Comparison of ENCODE assay signal across 32 cellular contexts in the genomic region with DNA sequence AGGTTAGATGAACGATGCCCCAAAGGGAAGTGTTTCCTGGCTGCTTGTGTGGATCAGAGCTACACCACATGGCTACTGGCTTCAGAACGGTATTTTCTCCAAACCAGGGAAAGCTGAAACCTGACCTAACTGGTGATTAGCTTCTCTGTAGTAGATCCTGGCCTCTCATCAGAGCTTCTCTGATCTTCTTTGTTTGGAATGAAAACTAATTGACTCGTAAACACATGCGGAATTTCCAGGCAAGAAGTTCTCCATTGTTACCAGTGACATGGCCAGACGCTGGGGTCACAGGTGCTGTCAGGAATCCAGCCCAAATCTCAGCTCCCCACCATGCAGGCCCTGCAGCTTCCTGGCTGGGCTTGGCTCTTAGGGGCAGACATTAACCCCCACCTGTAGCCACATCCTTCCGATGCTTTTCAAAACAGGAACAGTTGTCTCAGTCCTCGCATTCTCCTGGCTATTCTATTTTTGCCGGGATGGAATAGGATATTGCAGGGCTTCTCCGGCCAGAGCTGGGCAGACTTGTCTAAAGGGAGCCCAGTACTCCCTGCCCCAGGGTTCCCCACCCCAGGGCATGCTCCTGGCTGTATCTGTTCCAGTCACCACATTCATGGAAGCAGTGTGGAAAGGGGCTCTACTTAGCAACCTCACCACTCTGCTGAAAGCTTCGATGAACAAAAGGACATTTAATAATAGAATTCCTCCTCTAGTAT.
DNase-seq lines count a peak whose midpoint lies in the region; ATAC-seq, FAIRE-seq and TF ChIP-seq lines count a peak whose summit lies in the region.
"Had no signal": no experiment of that assay in that cellular context is flagged by ENCODE, and none has a peak within 500 bp of the region (broad histone marks: within the 10 kb centered on the region; RNA-seq: fewer than 3 reads in every experiment).

No MANE protein-coding gene starts in this region.

- H3K4me3 ChIP-seq in GM23338 (peak overlapping the region; percentile 24; the same call in 1 of the 2 replicates), neural progenitor cell (no peak overlapping the region)
- H3K4me3 ChIP-seq: ascending aorta, heart right ventricle, smooth muscle cell, suprapubic skin had no signal

- TF ChIP-seq CTCF in GM23338 (conservative IDR thresholded peaks at IDR 0.05; ENCODE audit: low read depth in 2 of 2) (no peak), endothelial cell (IDR thresholded peaks at IDR 0.05; ENCODE audit: unreplicated experiment) (no peak), neural progenitor cell (IDR thresholded peaks at IDR 0.05) (no peak)

- ATAC-seq in GM23338 (peak; percentile 96), GM19395 (IDR thresholded peaks at IDR 0.05; ENCODE audit: unreplicated experiment) (no peak), GM19324 (IDR thresholded peaks at IDR 0.05; ENCODE audit: low FRiP score, unreplicated experiment) (no peak)
- ATAC-seq: activated T-helper 17 cell treated with anti-CD3 and anti-CD28 coated beads, Interleukin-2, amount 50 U/mL, for 72 hours had no signal

- peaks cover 18% of the 10 kb centered on the region; the same call in 1 of the 2 replicates for H3K4me1 ChIP-seq in GM23338 (ENCODE audit: insufficient read depth)
- peaks cover 19% of the 10 kb centered on the region for H3K4me1 ChIP-seq in neural progenitor cell
- H3K4me1 ChIP-seq: ascending aorta, BE2C, heart right ventricle, suprapubic skin had no signal

- H3K9ac ChIP-seq in neural progenitor cell: no peak overlapping the region

- no peaks in the 10 kb centered on the region for H3K36me3 Mint-ChIP-seq in GM23338 (ENCODE audit: low read depth)
- no peaks in the 10 kb centered on the region for H3K36me3 Mint-ChIP-seq in endothelial cell (ENCODE audit: low read depth, unreplicated experiment)
- no peaks in the 10 kb centered on the region for H3K36me3 Mint-ChIP-seq in neural progenitor cell
- H3K36me3 Mint-ChIP-seq: activated naive CD8-positive, alpha-beta T cell had no signal

- H3K9me3 ChIP-seq in neural progenitor cell (ENCODE audit: low read depth): no peaks in the 10 kb centered on the region
- H3K9me3 ChIP-seq: ascending aorta, BE2C, heart right ventricle, suprapubic skin had no signal

- peak; percentile 74 for DNase-seq in GM23338 (ENCODE audit: low spot score)
- DNase-seq in SW480 (ENCODE audit: low spot score): peak; percentile 14
- DNase-seq in endothelial cell (ENCODE audit: low spot score): peak; percentile 8
- DNase-seq in neural progenitor cell (ENCODE audit: low spot score): peak; percentile 84
- no peak for DNase-seq in RCC 7860 (ENCODE audit: low spot score)
- no peak for DNase-seq in NCI-H1048 (lab: John Stamatoyannopoulos, UW)
- DNase-seq: activated B cell treated with CpG ODN at 0.5 μM for 24 hours; activated CD4-positive, alpha-beta T cell treated with anti-CD3 and anti-CD28 coated beads, Interleukin-2, amount 50 U/mL, for 4 hours; BE2C; DMS153; effector CD4-positive, alpha-beta T cell; foreskin fibroblast; GDM1; heart right ventricle; Karpas-422; NCI-H1092 treated with DMSO at 0.1 percent for 48 hours; NCI-H1930; NCI-H2227 treated with DMSO at 0.1 percent for 48 hours; NCI-H82; Right ventricle myocardium superior; stimulated activated CD4-positive, alpha-beta T cell treated with anti-CD3 and anti-CD28 coated beads, Interleukin-2, amount 100 ng/mL, for 24 hours; T1000 had no signal

- H3K9me2 ChIP-seq in GM23338 (ENCODE audit: insufficient read depth): no peaks in the 10 kb centered on the region

- H3K27me3 Mint-ChIP-seq in GM23338 (ENCODE audit: insufficient read depth, low read depth, poor library complexity) (peaks cover 3% of the 10 kb centered on the region), endothelial cell (ENCODE audit: unreplicated experiment) (peaks cover 2% of the 10 kb centered on the region), neural progenitor cell (ENCODE audit: insufficient read depth, low read depth) (peaks cover 2% of the 10 kb centered on the region)
- H3K27me3 Mint-ChIP-seq: activated B cell treated with CpG ODN at 0.5 μM for 24 hours; activated naive CD8-positive, alpha-beta T cell; activated T-helper 17 cell treated with anti-CD3 and anti-CD28 coated beads, Interleukin-2, amount 50 U/mL, for 72 hours had no signal

- H3K36me3 ChIP-seq in GM23338 (ENCODE audit: insufficient read depth) (no peaks in the 10 kb centered on the region), neural progenitor cell (no peaks in the 10 kb centered on the region)
- H3K36me3 ChIP-seq: ascending aorta, BE2C, heart right ventricle, suprapubic skin had no signal

- no peaks in the 10 kb centered on the region for H4K20me1 ChIP-seq in GM23338 (replicated peaks; ENCODE audit: insufficient read depth)
- no peaks in the 10 kb centered on the region for H4K20me1 ChIP-seq in neural progenitor cell (ENCODE audit: low read depth)

- H3F3A ChIP-seq in GM23338 (replicated peaks; ENCODE audit: low read depth) (no peaks in the 10 kb centered on the region), neural progenitor cell (ENCODE audit: low read depth) (peaks cover 20% of the 10 kb centered on the region)

- no peak for FAIRE-seq in RCC 7860 (lab: Jason Lieb, UNC)
- FAIRE-seq: HTR-8/SVneo, keratinocyte had no signal

- no peaks in the 10 kb centered on the region for H3K9me3 Mint-ChIP-seq in GM23338
- no peaks in the 10 kb centered on the region for H3K9me3 Mint-ChIP-seq in endothelial cell (ENCODE audit: unreplicated experiment)
- H3K9me3 Mint-ChIP-seq in neural progenitor cell: no peaks in the 10 kb centered on the region
- H3K9me3 Mint-ChIP-seq: activated B cell treated with CpG ODN at 0.5 μM for 24 hours; activated T-helper 17 cell treated with anti-CD3 and anti-CD28 coated beads, Interleukin-2, amount 50 U/mL, for 72 hours; neural crest cell had no signal

- H3K4me3 Mint-ChIP-seq in GM23338 (0 out of 3 replicates have a peak overlapping the region, but pooled peaks have one; percentile 10), endothelial cell (ENCODE audit: unreplicated experiment) (no peak overlapping the region), neural progenitor cell (no peak overlapping the region)
- H3K4me3 Mint-ChIP-seq: activated B cell treated with CpG ODN at 0.5 μM for 24 hours; activated naive CD8-positive, alpha-beta T cell; activated T-helper 17 cell treated with anti-CD3 and anti-CD28 coated beads, Interleukin-2, amount 50 U/mL, for 72 hours; neural crest cell had no signal

- H3K27ac ChIP-seq in GM23338 (ENCODE audit: low read depth) (peak overlapping the region; percentile 92), neural progenitor cell (peak overlapping the region; percentile 78)
- H3K27ac ChIP-seq: ascending aorta, heart right ventricle, suprapubic skin had no signal

- H3K27ac Mint-ChIP-seq in GM23338: peak overlapping the region; percentile 57; the same call in 1 of the 2 replicates
- H3K27ac Mint-ChIP-seq in endothelial cell (ENCODE audit: unreplicated experiment): peak overlapping the region; percentile 52
- H3K27ac Mint-ChIP-seq in neural progenitor cell: no peak overlapping the region
- H3K27ac Mint-ChIP-seq: activated B cell treated with CpG ODN at 0.5 μM for 24 hours; activated naive CD8-positive, alpha-beta T cell; activated T-helper 17 cell treated with anti-CD3 and anti-CD28 coated beads, Interleukin-2, amount 50 U/mL, for 72 hours had no signal

- H3K4me2 ChIP-seq in GM23338: peak overlapping the region; percentile 55
- peak overlapping the region; percentile 66 for H3K4me2 ChIP-seq in neural progenitor cell
- H3K4me2 ChIP-seq: smooth muscle cell had no signal

- H3K27me3 ChIP-seq in GM23338 (ENCODE audit: insufficient read depth): no peaks in the 10 kb centered on the region
- H3K27me3 ChIP-seq in neural progenitor cell: no peaks in the 10 kb centered on the region
- H3K27me3 ChIP-seq: ascending aorta, BE2C, suprapubic skin had no signal

- H3K79me2 ChIP-seq in GM23338 (replicated peaks; ENCODE audit: insufficient read depth): no peaks in the 10 kb centered on the region
- no peaks in the 10 kb centered on the region for H3K79me2 ChIP-seq in neural progenitor cell (ENCODE audit: low read depth)

- H3K4me1 Mint-ChIP-seq in GM23338 (peaks cover 20% of the 10 kb centered on the region; the same call in 2 of the 3 replicates), endothelial cell (ENCODE audit: unreplicated experiment) (peaks cover 44% of the 10 kb centered on the region), neural progenitor cell (peaks cover 15% of the 10 kb centered on the region)
- H3K4me1 Mint-ChIP-seq: activated B cell treated with CpG ODN at 0.5 μM for 24 hours; activated T-helper 17 cell treated with anti-CD3 and anti-CD28 coated beads, Interleukin-2, amount 50 U/mL, for 72 hours had no signal

- H2AFZ ChIP-seq in GM23338 (no peak overlapping the region), neural progenitor cell (replicated peaks) (no peak overlapping the region)

TF ChIP-seq in GM23338, 12 proteins besides CTCF, POLR2A, EP300 and RAD21 (continues in another document):
- TF ChIP-seq JUNB (IDR thresholded peaks at IDR 0.05; ENCODE audit: unreplicated experiment): no peak
- TF ChIP-seq ZNF331 (CRISPR knock-in tag; IDR thresholded peaks at IDR 0.05; ENCODE audit: low read depth): no peak
- no peak for TF ChIP-seq CREB1 (CRISPR knock-in tag; IDR thresholded peaks at IDR 0.05; ENCODE audit: low read depth)
- peak; percentile 89 for TF ChIP-seq NANOG (IDR thresholded peaks at IDR 0.05; ENCODE audit: borderline replicate concordance)

Comparison
In these comparisons a context has a peak if more than half of its experiments do, and no peak if none do; other contexts are left out.
1. DNase-seq: peak in GM23338 (single experiment), SW480 (single experiment), endothelial cell (single experiment) and neural progenitor cell (single experiment); none in RCC 7860 (single experiment) and NCI-H1048 (single experiment).